Comparison of ENCODE assay signal across 1 cellular context in genomic region chr20:43457640-43458421, GRCh38.
A peak's percentile ranks its signal among the peaks of the same experiment; 100 is the strongest.
TF ChIP-seq lines count a peak whose summit lies in the region.

TSS of gene SRSF6 (plus strand) at chr20:43457896. CDS start at chr20:43458034, 138 bp downstream.

TF ChIP-seq in HepG2, 621 proteins besides CTCF, POLR2A, EP300 and RAD21 (continued from another document and continues in another):
- TF ChIP-seq ZNF18 (CRISPR knock-in tag; IDR thresholded peaks at IDR 0.05; ENCODE audit: insufficient replicate concordance) (peak; percentile 89), ATF1 (CRISPR knock-in tag; IDR thresholded peaks at IDR 0.05) (peak; percentile 88), JUND (CRISPR knock-in tag; IDR thresholded peaks at IDR 0.05) (peak; percentile 79), ZNF629 (CRISPR knock-in tag; conservative IDR thresholded peaks at IDR 0.05) (peak; percentile 46; the same call in 1 of the 2 replicates), ZFP1 (CRISPR knock-in tag; IDR thresholded peaks at IDR 0.05) (no peak), ZBTB25 (CRISPR knock-in tag; IDR thresholded peaks at IDR 0.05) (peak; percentile 83; the same call in 1 of the 2 replicates), ISL2 (CRISPR knock-in tag; IDR thresholded peaks at IDR 0.05) (peak; percentile 83), THRA (CRISPR knock-in tag; IDR thresholded peaks at IDR 0.05; ENCODE audit: borderline replicate concordance) (peak; percentile 57; the same call in 1 of the 2 replicates), NR1H2 (CRISPR knock-in tag; IDR thresholded peaks at IDR 0.05; ENCODE audit: borderline replicate concordance, low read depth) (peak; percentile 77; the same call in 1 of the 2 replicates), ZSCAN12 (CRISPR knock-in tag; IDR thresholded peaks at IDR 0.05) (peak; percentile 93; the same call in 1 of the 2 replicates), ZNF850 (CRISPR knock-in tag; conservative IDR thresholded peaks at IDR 0.05) (peak; percentile 98), HNF1A (IDR thresholded peaks at IDR 0.05; ENCODE audit: low read depth) (peak; percentile 8; the same call in 1 of the 2 replicates), HNF1A (CRISPR knock-in tag; IDR thresholded peaks at IDR 0.05; ENCODE audit: borderline replicate concordance) (peak; percentile 74; the same call in 1 of the 2 replicates), ZFP90 (CRISPR knock-in tag; IDR thresholded peaks at IDR 0.05; ENCODE audit: borderline replicate concordance) (peak; percentile 77; the same call in 1 of the 2 replicates), ZHX2 (IDR thresholded peaks at IDR 0.05; ENCODE audit: low read depth) (peak; percentile 82), ZHX2 (CRISPR knock-in tag; IDR thresholded peaks at IDR 0.05; ENCODE audit: borderline replicate concordance) (peak; percentile 96), ZNF335 (CRISPR knock-in tag; IDR thresholded peaks at IDR 0.05) (peak; percentile 82; the same call in 1 of the 2 replicates), KDM4B (CRISPR knock-in tag; IDR thresholded peaks at IDR 0.05) (peak; percentile 93), NKX3-1 (CRISPR knock-in tag; IDR thresholded peaks at IDR 0.05) (peak; percentile 99), THYN1 (CRISPR knock-in tag; IDR thresholded peaks at IDR 0.05; ENCODE audit: borderline replicate concordance, low read depth) (peak; percentile 98), ELF1 (CRISPR knock-in tag; IDR thresholded peaks at IDR 0.05) (no peak), ZNF883 (CRISPR knock-in tag; IDR thresholded peaks at IDR 0.05; ENCODE audit: not compliant biosample characterization) (peak; percentile 95), ZNF747 (CRISPR knock-in tag; IDR thresholded peaks at IDR 0.05; ENCODE audit: borderline replicate concordance) (peak; percentile 100), ZNF414 (CRISPR knock-in tag; IDR thresholded peaks at IDR 0.05) (peak; percentile 94; the same call in 1 of the 2 replicates), TEAD3 (CRISPR knock-in tag; optimal IDR thresholded peaks at IDR 0.05; ENCODE audit: borderline replicate concordance) (peak; percentile 52), HHEX (CRISPR knock-in tag; IDR thresholded peaks at IDR 0.05) (0 out of 2 replicates have a peak, but pooled peaks have one; percentile 15), PBX2 (CRISPR knock-in tag; IDR thresholded peaks at IDR 0.05) (no peak), MXI1 (IDR thresholded peaks at IDR 0.05; ENCODE audit: borderline replicate concordance, low read depth, low read length) (peak; percentile 70; the same call in 2 of the 3 replicates), ZNF431 (CRISPR knock-in tag; IDR thresholded peaks at IDR 0.05; ENCODE audit: borderline replicate concordance, low read depth) (peak; percentile 97), GPN1 (CRISPR knock-in tag; IDR thresholded peaks at IDR 0.05; ENCODE audit: borderline replicate concordance) (peak; percentile 98), NCOA2 (CRISPR knock-in tag; IDR thresholded peaks at IDR 0.05) (peak; percentile 65), ZNF761 (CRISPR knock-in tag; conservative IDR thresholded peaks at IDR 0.05) (peak; percentile 96), ZBTB4 (CRISPR knock-in tag; IDR thresholded peaks at IDR 0.05; ENCODE audit: borderline replicate concordance) (no peak; the same call in none of the 2 replicates), KLF13 (CRISPR knock-in tag; IDR thresholded peaks at IDR 0.05) (0 out of 2 replicates have a peak, but pooled peaks have one; percentile 15), MZF1 (CRISPR knock-in tag; IDR thresholded peaks at IDR 0.05; ENCODE audit: borderline replicate concordance) (peak; percentile 92), SRSF1 (optimal IDR thresholded peaks at IDR 0.05; ENCODE audit: low read depth, low read length) (peak; percentile 90), ZNF704 (CRISPR knock-in tag; IDR thresholded peaks at IDR 0.05; ENCODE audit: borderline replicate concordance) (peak; percentile 100), BHLHE40 (IDR thresholded peaks at IDR 0.05; ENCODE audit: low read length) (peak; percentile 45; the same call in 1 of the 2 replicates), SMYD3 (CRISPR knock-in tag; IDR thresholded peaks at IDR 0.05) (peak; percentile 99)
